Comparison of ENCODE assay signal across 8 cellular contexts in the genomic region with DNA sequence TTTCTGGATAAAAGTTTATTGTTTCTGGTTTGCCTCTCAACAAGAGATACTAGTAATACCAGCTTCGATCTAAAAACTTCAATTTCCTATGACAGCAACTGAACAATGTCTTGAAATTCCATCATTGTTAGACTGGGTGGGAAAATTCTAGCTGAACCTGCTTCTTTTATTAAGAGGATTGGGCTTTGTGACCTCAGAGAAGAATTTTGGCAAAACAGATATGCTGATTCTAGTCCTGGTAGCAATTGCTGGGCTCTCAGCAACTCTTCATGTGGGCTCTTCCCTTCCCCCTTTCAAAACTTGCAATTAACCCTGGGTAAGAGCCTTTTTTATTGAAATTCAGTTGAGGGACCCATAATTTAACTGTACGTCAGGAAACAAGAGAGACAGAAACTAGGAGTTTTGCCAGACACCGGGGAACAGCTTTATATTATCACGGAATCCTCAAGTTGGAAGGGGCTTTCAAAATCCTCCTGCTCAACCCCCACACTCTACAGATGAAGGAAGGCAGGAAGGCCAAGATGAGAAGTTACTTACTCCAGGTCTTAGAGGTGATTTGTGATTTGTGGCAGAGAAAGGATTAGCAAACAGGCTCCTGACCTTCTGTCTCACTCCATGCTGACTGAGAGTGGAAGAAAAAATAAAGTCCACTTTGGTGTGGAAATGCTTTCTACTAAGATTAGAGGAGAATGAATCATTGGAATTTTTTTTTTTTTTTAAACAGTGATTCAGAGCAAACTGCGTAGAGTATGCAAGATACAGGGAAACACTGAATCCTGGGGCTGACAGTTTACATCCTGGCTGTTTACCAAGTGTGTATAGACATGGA.
DNase-seq lines count a peak whose midpoint lies in the region; ATAC-seq and TF ChIP-seq lines count a peak whose summit lies in the region.

No MANE protein-coding gene starts in this region.

- intact Hi-C loops in gastrocnemius medialis (cut with DNase I; ENCODE audit: low total_unique reads): no loop called here

- H3K4me1 ChIP-seq in gastrocnemius medialis: peaks cover 4 to 13% of the 10 kb centered on the region in 2 donors

- H3K9me3 ChIP-seq in gastrocnemius medialis: no peaks in the 10 kb centered on the region

- H3K4me3 ChIP-seq in fibroblast of pulmonary artery (replicated peaks; ENCODE audit: low read depth, low read length) (peak overlapping the region; percentile 27), gastrocnemius medialis (no peak overlapping the region)

- no peaks in the 10 kb centered on the region for H3K27me3 ChIP-seq in gastrocnemius medialis

- DNase-seq in H4 (ENCODE audit: low spot score) (peak; percentile 81), RPMI7951 (ENCODE audit: low read depth) (peak; percentile 90), fibroblast of pulmonary artery (ENCODE audit: low read depth) (peak; percentile 92), gastrocnemius medialis (no peak), activated gamma-delta T cell (lab: John Stamatoyannopoulos, UW) (no peak), RPMI8226 (no peak), cerebellum (ENCODE audit: low spot score) (no peak)
- no peak for DNase-seq in activated CD4-positive, alpha-beta T cell treated with anti-CD3 and anti-CD28 coated beads for 1 hour

- peak overlapping the region in 1 of 4 donors; percentile 18 for H3K27ac ChIP-seq in gastrocnemius medialis

- in situ Hi-C loops in gastrocnemius medialis (cut with MboI; ENCODE audit: low sequenced_read_pairs in 4 of 4): no loop called here

- ATAC-seq in gastrocnemius medialis: peak; percentile 62 to 70

- no peak for TF ChIP-seq POLR2A in gastrocnemius medialis (IDR thresholded peaks at IDR 0.05)

- no peaks in the 10 kb centered on the region for H3K36me3 ChIP-seq in gastrocnemius medialis

- no peak for TF ChIP-seq CTCF in fibroblast of pulmonary artery (IDR thresholded peaks at IDR 0.05; ENCODE audit: low read length, missing control alignments)
- TF ChIP-seq CTCF in gastrocnemius medialis (IDR thresholded peaks at IDR 0.05 in 4 of 5, conservative IDR thresholded peaks at IDR 0.05 in 1 of 5): no peak

Comparison
In these comparisons a context has a peak if more than half of its experiments do, and no peak if none do; other contexts are left out.
1. DNase-seq: peak in H4 (single experiment), RPMI7951 (single experiment) and fibroblast of pulmonary artery (single experiment); none in gastrocnemius medialis (0 of 2), activated gamma-delta T cell (single experiment), RPMI8226 (single experiment), cerebellum (single experiment) and activated CD4-positive, alpha-beta T cell treated with anti-CD3 and anti-CD28 coated beads for 1 hour (single experiment).